Comparison of ENCODE assay signal across 27 cellular contexts in genomic region chr3:4766263-4766662, GRCh38.
"Had no signal": no experiment of that assay in that cellular context is flagged by ENCODE, and none has a peak within 500 bp of the region (broad histone marks: within the 10 kb centered on the region; RNA-seq: fewer than 3 reads in every experiment).

No MANE protein-coding gene starts in this region.

- H3K27me3 ChIP-seq: ascending aorta, breast epithelium, cardiac muscle cell, dorsolateral prefrontal cortex, esophagus muscularis mucosa, gastroesophageal sphincter had no signal

- H3K9me3 ChIP-seq: ascending aorta, breast epithelium had no signal

- H3K27ac ChIP-seq: ascending aorta, breast epithelium, cardiac muscle cell, coronary artery, esophagus muscularis mucosa, gastroesophageal sphincter had no signal

- DNase-seq: activated CD4-positive, alpha-beta memory T cell treated with anti-CD3 and anti-CD28 coated beads for 36 hours; activated CD4-positive, alpha-beta T cell treated with anti-CD3 and anti-CD28 coated beads for 36 hours; activated CD4-positive, alpha-beta T cell treated with anti-CD3 and anti-CD28 coated beads, Interleukin-2, amount 10 ng/mL, durations not matched to agents 24 days and 14 days; activated CD4-positive, CD25-positive, alpha-beta regulatory T cell; activated CD4-positive, CD25-positive, alpha-beta regulatory T cell treated with anti-CD3 and anti-CD28 coated beads, Interleukin-2, amount 50 U/mL, for 72 hours; activated CD8-positive, alpha-beta memory T cell treated with anti-CD3 and anti-CD28 coated beads, Interleukin-2, amount 10 ng/mL, durations not matched to agents 7 days and 5 days; activated CD8-positive, alpha-beta memory T cell treated with anti-CD3 and anti-CD28 coated beads, Interleukin-2, amount 50 U/mL, for 4 hours; activated CD8-positive, alpha-beta T cell treated with anti-CD3 and anti-CD28 coated beads, Interleukin-2, amount 10 ng/mL, durations not matched to agents 7 days and 5 days; activated gamma-delta T cell; activated naive CD4-positive, alpha-beta T cell; activated naive CD4-positive, alpha-beta T cell treated with anti-CD3 and anti-CD28 coated beads, Interleukin-2, amount 10 ng/mL, durations not matched to agents 7 days and 5 days; activated naive CD8-positive, alpha-beta T cell treated with anti-CD3 and anti-CD28 coated beads, Interleukin-2, amount 10 ng/mL, durations not matched to agents 7 days and 5 days; activated T-cell treated with anti-CD3 and anti-CD28 coated beads, Interleukin-2, amount 50 U/mL, for 1 hour; activated T-cell treated with anti-CD3 and anti-CD28 coated beads, Interleukin-2, amount 50 U/mL, for 48 hours; dorsolateral prefrontal cortex; effector memory CD4-positive, alpha-beta T cell; endodermal cell; erythroblast; foreskin melanocyte; T-helper 2 cell had no signal

- ATAC-seq: activated CD4-positive, alpha-beta T cell treated with anti-CD3 and anti-CD28 coated beads for 36 hours; activated CD8-positive, alpha-beta memory T cell treated with anti-CD3 and anti-CD28 coated beads, Interleukin-2, amount 10 ng/mL, durations not matched to agents 7 days and 5 days; activated CD8-positive, alpha-beta T cell treated with anti-CD3 and anti-CD28 coated beads, Interleukin-2, amount 10 ng/mL, durations not matched to agents 7 days and 5 days; activated naive CD4-positive, alpha-beta T cell treated with anti-CD3 and anti-CD28 coated beads, Interleukin-2, amount 50 U/mL, for 72 hours; gastroesophageal sphincter had no signal

- H3K4me1 ChIP-seq: breast epithelium had no signal

- H3K36me3 ChIP-seq: breast epithelium, cardiac muscle cell had no signal

- H3K4me3 ChIP-seq: ascending aorta, breast epithelium, cardiac muscle cell, coronary artery, dorsolateral prefrontal cortex, esophagus muscularis mucosa, gastroesophageal sphincter had no signal
